ENCODE assay signal across 1 cellular context in genomic region chr3:52402706-52403270, GRCh38.
TF ChIP-seq lines count a peak whose summit lies in the region.

No MANE protein-coding gene starts in this region.

TF ChIP-seq in H1, 55 proteins besides CTCF, POLR2A, EP300 and RAD21:
- TF ChIP-seq CHD1 (IDR thresholded peaks at IDR 0.05; ENCODE audit: low read depth, low read length) (no peak), ZNF274 (IDR thresholded peaks at IDR 0.05; ENCODE audit: borderline replicate concordance, extremely low read depth, low read length) (no peak), RFX5 (IDR thresholded peaks at IDR 0.05; ENCODE audit: borderline replicate concordance, low read depth, low read length) (no peak), EZH2 (IDR thresholded peaks at IDR 0.05; ENCODE audit: low read depth, low read length, severe bottlenecking) (no peak), RXRA (IDR thresholded peaks at IDR 0.05; ENCODE audit: insufficient read depth, low read depth, low read length) (no peak), CEBPB (IDR thresholded peaks at IDR 0.05; ENCODE audit: low read depth, low read length) (no peak), HDAC6 (IDR thresholded peaks at IDR 0.05; ENCODE audit: low read depth, low read length) (no peak), PHF8 (conservative IDR thresholded peaks at IDR 0.05; ENCODE audit: low read depth, low read length) (no peak), FOSL1 (IDR thresholded peaks at IDR 0.05; ENCODE audit: insufficient read depth, low read depth, low read length) (no peak), CBX5 (IDR thresholded peaks at IDR 0.05; ENCODE audit: low read depth, low read length) (no peak), KDM1A (IDR thresholded peaks at IDR 0.05; ENCODE audit: borderline replicate concordance, low read length) (no peak)
